ENCODE assay signal across 7 cellular contexts in the genomic region with DNA sequence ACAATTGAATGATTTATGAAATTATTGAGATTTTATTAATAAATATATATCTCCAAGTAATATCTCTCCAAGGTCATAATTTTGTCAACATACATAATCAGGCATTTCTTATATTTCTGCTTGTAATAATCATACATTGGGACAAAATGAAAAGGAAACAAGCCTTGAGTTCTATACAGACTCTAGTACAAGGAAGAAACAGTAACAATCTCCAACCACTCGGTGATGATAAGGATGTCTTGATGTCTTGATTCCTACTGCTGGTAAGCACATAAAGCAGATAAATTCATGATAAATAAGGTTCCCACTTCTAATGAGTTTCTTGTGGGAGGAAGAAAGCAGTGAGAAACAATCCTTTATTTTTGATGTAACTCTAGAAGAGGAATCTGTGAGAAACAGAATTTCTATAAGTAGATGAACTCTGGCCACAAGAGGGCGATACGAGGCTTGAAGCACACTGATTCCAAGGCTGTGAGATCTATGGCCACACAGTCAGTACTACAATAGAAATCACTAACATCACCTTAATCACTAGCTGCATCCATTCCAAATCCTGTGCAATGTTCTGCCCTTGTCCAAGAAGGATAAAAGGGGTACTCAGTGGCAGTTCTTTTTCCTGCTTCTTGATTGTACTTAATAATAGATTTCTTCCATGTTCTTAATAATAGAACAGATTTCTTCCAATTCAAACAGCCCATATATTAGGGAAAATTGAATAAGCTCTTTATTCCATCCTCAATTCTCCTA. TPM values are rescaled to one million over a fixed set of nuclear protein-coding genes. Genes with fewer than 3 reads are reported as not detected.
DNase-seq lines count a peak whose midpoint lies in the region; ATAC-seq and TF ChIP-seq lines count a peak whose summit lies in the region.

No MANE protein-coding gene starts in this region.

- no peaks in the 10 kb centered on the region for H3K9me2 ChIP-seq in OCI-LY1 (ENCODE audit: low read depth, low read length)

- peak; percentile 62 for DNase-seq in GM13977 (ENCODE audit: low spot score)
- DNase-seq in Jurkat, Clone E6-1 (ENCODE audit: low read depth, low spot score) = peak; percentile 86
- DNase-seq in activated CD8-positive, alpha-beta memory T cell treated with anti-CD3 and anti-CD28 coated beads, Interleukin-2, amount 50 U/mL, for 48 hours = peak; percentile 83
- DNase-seq in erythroblast (lab: John Stamatoyannopoulos, UW) = peak; percentile 75 to 86
- DNase-seq in naive B cell = peak; percentile 53
- peak; percentile 28 to 65 for DNase-seq in stimulated activated CD8-positive, alpha-beta memory T cell treated with anti-CD3 and anti-CD28 coated beads, Interleukin-7, amount 100 ng/mL, for 48 hours (ENCODE audit: extremely low read depth in 1 of 2, low read depth in 1 of 2)

- H3K9me3 ChIP-seq in OCI-LY1 (ENCODE audit: low read length) = no peaks in the 10 kb centered on the region

- in situ Hi-C loops in GM13977 (cut with MboI; ENCODE audit: low pct_unique_long_range_greater_than_20kb, low sequenced_read_pairs, unreplicated experiment) = no loop called here

- H3F3A ChIP-seq in OCI-LY1 (ENCODE audit: insufficient read depth, low read length) = 0 out of 2 replicates have a peak, but pooled peaks cover 5% of the 10 kb centered on the region

- H3K4me3 Mint-ChIP-seq in naive B cell = no peak overlapping the region

- no peak overlapping the region for H3K27ac ChIP-seq in OCI-LY1 (ENCODE audit: low read depth, low read length, poor library complexity, severe bottlenecking)

- H3K9ac ChIP-seq in OCI-LY1 (ENCODE audit: low read length) = no peak overlapping the region

- no peaks in the 10 kb centered on the region for H4K20me1 ChIP-seq in OCI-LY1 (ENCODE audit: insufficient read depth, low read length)

- H3K27me3 Mint-ChIP-seq in naive B cell = peaks cover 0 to 7% (median 0%) of the 10 kb centered on the region in 3 donors

- H3K27ac Mint-ChIP-seq in naive B cell = no peak overlapping the region

- peak; percentile 81 to 87 for ATAC-seq in naive B cell (ENCODE audit: low read depth in 2 of 2)

- TF ChIP-seq POLR2A in erythroblast (IDR thresholded peaks at IDR 0.05; ENCODE audit: low read length) = no peak

- H2AFZ ChIP-seq in OCI-LY1 (ENCODE audit: low read length) = no peak overlapping the region

- H3K36me3 Mint-ChIP-seq in naive B cell = peaks cover 0 to 20% of the 10 kb centered on the region in 2 donors

- H3K36me3 ChIP-seq in OCI-LY1 (ENCODE audit: insufficient read depth, low read length) = no peaks in the 10 kb centered on the region

- peaks cover 2 to 28% (median 20%) of the 10 kb centered on the region in 7 donors for H3K9me3 Mint-ChIP-seq in naive B cell

- TF ChIP-seq CTCF in GM13977 (IDR thresholded peaks at IDR 0.05; ENCODE audit: extremely low read depth, insufficient read depth, missing control alignments) (peak; percentile 69), OCI-LY1 (IDR thresholded peaks at IDR 0.05; ENCODE audit: low read length) (peak; percentile 77; the same call in 1 of the 2 replicates)

- no peaks in the 10 kb centered on the region for H3K4me1 Mint-ChIP-seq in naive B cell

- H3K4me3 ChIP-seq in Jurkat, Clone E6-1 (ENCODE audit: low read length) = no peak overlapping the region
- H3K4me3 ChIP-seq in OCI-LY1 (ENCODE audit: low read depth, low read length, poor library complexity, severe bottlenecking) = no peak overlapping the region

- no peaks in the 10 kb centered on the region for H3K79me2 ChIP-seq in OCI-LY1 (ENCODE audit: insufficient read depth, low read length)

- peaks cover 48% of the 10 kb centered on the region for H3K4me1 ChIP-seq in OCI-LY1 (ENCODE audit: insufficient read depth, low read length, severe bottlenecking)

- H3K27me3 ChIP-seq in OCI-LY1 (ENCODE audit: insufficient read depth, low read length) = no peaks in the 10 kb centered on the region

- no peak overlapping the region for H3K4me2 ChIP-seq in OCI-LY1 (ENCODE audit: low read length)

RNA-seq across cellular contexts. Expression of a gene that starts 41.4 kb away (rescaled TPM):
- 10.3 TPM for polyA plus RNA-seq in Jurkat, Clone E6-1 (2012; ENCODE audit: insufficient read depth, insufficient read length)
- polyA plus RNA-seq in naive B cell (ENCODE audit: low read depth in 6 of 6) = 10 to 100 TPM in 2 of 6 donors, 1 to 10 TPM in 4; 5.3 to 11.7 (median 9.6) TPM
